Comparison of ENCODE assay signal across 8 cellular contexts in the genomic region with DNA sequence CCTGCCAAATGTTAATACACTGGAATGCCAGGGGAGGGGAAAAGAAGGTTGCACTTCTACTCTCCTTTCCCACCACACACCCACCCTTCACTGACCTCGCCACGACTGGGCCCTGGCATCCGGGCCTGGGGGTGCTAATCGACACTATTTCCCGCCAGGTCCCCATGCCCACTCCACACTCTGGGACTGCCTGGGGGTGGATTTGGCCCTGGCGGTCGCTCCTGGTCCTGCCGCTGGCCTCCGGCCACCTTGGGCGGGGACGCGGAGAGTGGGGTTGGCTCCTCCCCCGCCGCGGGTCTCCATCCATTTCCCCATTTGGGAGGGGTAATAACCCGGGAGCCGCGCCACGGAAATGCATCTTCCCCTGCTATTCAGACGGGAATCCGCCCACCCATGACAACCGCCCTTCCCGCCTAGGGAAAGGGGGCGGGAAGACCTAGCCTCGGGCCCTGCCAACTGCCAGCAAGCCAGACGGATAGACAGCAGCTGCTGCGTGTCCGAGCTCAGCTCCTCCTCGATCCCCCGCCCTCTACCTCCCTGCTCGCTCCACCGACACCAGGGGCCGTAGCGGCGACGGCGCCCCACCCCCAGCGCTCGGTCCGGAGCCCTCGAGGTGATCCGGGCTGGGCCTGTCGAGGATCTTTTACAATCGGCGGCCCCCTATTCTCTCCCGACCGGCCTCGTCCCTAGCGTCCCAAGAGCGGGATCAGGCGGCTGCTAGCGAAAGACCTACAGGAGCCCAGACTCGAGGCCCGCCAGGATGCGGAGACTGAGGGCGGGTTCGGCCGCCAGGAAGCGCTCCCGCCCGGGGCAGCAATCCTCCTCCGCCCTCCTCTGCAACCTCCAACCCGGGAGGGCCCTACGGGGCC.
A peak's percentile ranks its signal among the peaks of the same experiment; 100 is the strongest.
DNase-seq lines count a peak whose midpoint lies in the region; ATAC-seq, FAIRE-seq and TF ChIP-seq lines count a peak whose summit lies in the region.

No MANE protein-coding gene starts in this region.

- POLR2A ChIA-PET in A549 (lab: Yijun Ruan, JAX) = no interaction called here

- H3K4me1 ChIP-seq in A549 = no peaks in the 10 kb centered on the region

- TF ChIP-seq RAD21 in A549 (conservative IDR thresholded peaks at IDR 0.05 in 1 of 2, IDR thresholded peaks at IDR 0.05 in 1 of 2) = no peak

- no peaks in the 10 kb centered on the region for H3K9me3 ChIP-seq in A549

- H3K4me2 ChIP-seq in A549 = peak overlapping the region; percentile 73

- no peak for TF ChIP-seq CTCF in A549 (IDR thresholded peaks at IDR 0.05)

- TF ChIP-seq EP300 in A549 (IDR thresholded peaks at IDR 0.05) = no peak

- peak in 1 of 2 experiments; percentile 30 for DNase-seq in A549 (ENCODE audit: low read depth in 1 of 2, low spot score in 1 of 2)
- DNase-seq in NCI-H2196 (lab: John Stamatoyannopoulos, UW; ENCODE audit: unreplicated experiment) = peak; percentile 75
- peak; percentile 73 for DNase-seq in dermis blood vessel endothelial cell
- DNase-seq in kidney tubule cell (ENCODE audit: low spot score) = peak; percentile 83
- peak; percentile 41 for DNase-seq in smooth muscle cell of the brain vasculature (ENCODE audit: low read depth, low spot score)

- H3K4me3 ChIP-seq in A549 = peak overlapping the region; percentile 37

- TF ChIP-seq POLR2A in A549 (IDR thresholded peaks at IDR 0.05; ENCODE audit: low read length) (no peak), GM18505 (IDR thresholded peaks at IDR 0.05; ENCODE audit: borderline replicate concordance, extremely low read depth, insufficient read depth, insufficient read length) (no peak)

- peak overlapping the region in 1 of 2 experiments; percentile 44; a peak in 1 of 6 replicates for H3K27ac ChIP-seq in A549

- 65% methylated on average over 19 of the region's 64 CpGs for whole genome bisulfite sequencing in A549 (ENCODE audit: missing lambda C conversion rate)

- ATAC-seq in A549 (peak; percentile 41 to 81; a peak in 3 of 6 replicates), GM18505 (IDR thresholded peaks at IDR 0.05; ENCODE audit: unreplicated experiment) (peak; percentile 46), HG02970 (IDR thresholded peaks at IDR 0.05; ENCODE audit: low FRiP score, unreplicated experiment) (peak; percentile 59)
- peak; percentile 15 to 50 for ATAC-seq in activated CD4-positive, CD25-positive, alpha-beta regulatory T cell treated with anti-CD3 and anti-CD28 coated beads, Interleukin-2, amount 50 U/mL, for 24 hours

- FAIRE-seq in A549 (lab: Jason Lieb, UNC) = no peak

- CTCF ChIA-PET in A549 (lab: Yijun Ruan, JAX) = interaction anchor here (1.1 kb wide), 1 partner anchor 10 kb away, joined by 3 read pairs; no protein-coding TSS in a partner anchor

TF ChIP-seq in A549, 52 proteins besides CTCF, POLR2A, EP300 and RAD21:
- TF ChIP-seq KDM5A (IDR thresholded peaks at IDR 0.05) (no peak), ESRRA (IDR thresholded peaks at IDR 0.05; ENCODE audit: borderline replicate concordance, low read length) (no peak), E2F6 (IDR thresholded peaks at IDR 0.05; ENCODE audit: borderline replicate concordance, low read depth) (no peak), TFCP2L1 (CRISPR knock-in tag; IDR thresholded peaks at IDR 0.05) (no peak), CBX2 (IDR thresholded peaks at IDR 0.05; ENCODE audit: borderline replicate concordance, low read depth) (no peak), CBX8 (IDR thresholded peaks at IDR 0.05) (no peak), TP53 (CRISPR knock-in tag; IDR thresholded peaks at IDR 0.05) (no peak), HOXA7 (CRISPR knock-in tag; IDR thresholded peaks at IDR 0.05) (no peak), FOSB (CRISPR knock-in tag; IDR thresholded peaks at IDR 0.05) (no peak), GATA3 (IDR thresholded peaks at IDR 0.05; ENCODE audit: borderline replicate concordance) (no peak), MYC (IDR thresholded peaks at IDR 0.05; ENCODE audit: borderline replicate concordance, low read length) (no peak), CEBPB (IDR thresholded peaks at IDR 0.05) (no peak), KDM1A (IDR thresholded peaks at IDR 0.05; ENCODE audit: low read depth) (no peak), RFX5 (IDR thresholded peaks at IDR 0.05) (no peak), HEYL (CRISPR knock-in tag; IDR thresholded peaks at IDR 0.05) (no peak)
- TF ChIP-seq, protein P1, sequence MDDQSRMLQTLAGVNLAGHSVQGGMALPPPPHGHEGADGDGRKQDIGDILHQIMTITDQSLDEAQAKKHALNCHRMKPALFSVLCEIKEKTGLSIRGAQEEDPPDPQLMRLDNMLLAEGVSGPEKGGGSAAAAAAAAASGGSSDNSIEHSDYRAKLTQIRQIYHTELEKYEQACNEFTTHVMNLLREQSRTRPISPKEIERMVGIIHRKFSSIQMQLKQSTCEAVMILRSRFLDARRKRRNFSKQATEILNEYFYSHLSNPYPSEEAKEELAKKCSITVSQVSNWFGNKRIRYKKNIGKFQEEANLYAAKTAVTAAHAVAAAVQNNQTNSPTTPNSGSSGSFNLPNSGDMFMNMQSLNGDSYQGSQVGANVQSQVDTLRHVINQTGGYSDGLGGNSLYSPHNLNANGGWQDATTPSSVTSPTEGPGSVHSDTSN (IDR thresholded peaks at IDR 0.05) = no peak
- TF ChIP-seq, protein P2, sequence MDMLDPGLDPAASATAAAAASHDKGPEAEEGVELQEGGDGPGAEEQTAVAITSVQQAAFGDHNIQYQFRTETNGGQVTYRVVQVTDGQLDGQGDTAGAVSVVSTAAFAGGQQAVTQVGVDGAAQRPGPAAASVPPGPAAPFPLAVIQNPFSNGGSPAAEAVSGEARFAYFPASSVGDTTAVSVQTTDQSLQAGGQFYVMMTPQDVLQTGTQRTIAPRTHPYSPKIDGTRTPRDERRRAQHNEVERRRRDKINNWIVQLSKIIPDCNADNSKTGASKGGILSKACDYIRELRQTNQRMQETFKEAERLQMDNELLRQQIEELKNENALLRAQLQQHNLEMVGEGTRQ (IDR thresholded peaks at IDR 0.05) = no peak
